Comparison of ENCODE assay signal across 15 cellular contexts in genomic region chr12:69508091-69508490, GRCh38.
"Had no signal": no experiment of that assay in that cellular context is flagged by ENCODE, and none has a peak within 500 bp of the region (broad histone marks: within the 10 kb centered on the region; RNA-seq: fewer than 3 reads in every experiment).

No MANE protein-coding gene starts in this region.

- H3K27ac Mint-ChIP-seq: dendritic cell treated with granulocyte-macrophage colony-stimulating factor and Interleukin-4, amounts not matched to agents 40 ng/mL and 50 ng/mL, for 4 days had no signal

- H3K27ac ChIP-seq: esophagus squamous epithelium, foreskin keratinocyte, sigmoid colon, skin epidermis had no signal

- H3K36me3 Mint-ChIP-seq: naive B cell had no signal

- H3K27me3 ChIP-seq: esophagus squamous epithelium, foreskin keratinocyte, right atrium auricular region, sigmoid colon had no signal

- H3K4me3 ChIP-seq: esophagus squamous epithelium, right atrium auricular region, sigmoid colon, skin epidermis had no signal

- H3K27me3 Mint-ChIP-seq: dendritic cell treated with granulocyte-macrophage colony-stimulating factor and Interleukin-4, amounts not matched to agents 40 ng/mL and 50 ng/mL, for 4 days; naive B cell had no signal

- H3K9me3 ChIP-seq: esophagus squamous epithelium, right atrium auricular region, sigmoid colon had no signal

- H3K36me3 ChIP-seq: esophagus squamous epithelium, right atrium auricular region, sigmoid colon had no signal

- H3K4me3 Mint-ChIP-seq: dendritic cell treated with granulocyte-macrophage colony-stimulating factor and Interleukin-4, amounts not matched to agents 40 ng/mL and 50 ng/mL, for 4 days; naive B cell; nephron had no signal

- ATAC-seq: foreskin keratinocyte, left colon had no signal

- H3K9me3 Mint-ChIP-seq: dendritic cell treated with granulocyte-macrophage colony-stimulating factor and Interleukin-4, amounts not matched to agents 40 ng/mL and 50 ng/mL, for 4 days; naive B cell; nephron had no signal

- DNase-seq: esophagus squamous epithelium; foreskin keratinocyte; head of caudate nucleus; hippocampal formation; left colon; mesendoderm; naive B cell; sigmoid colon; stimulated activated CD4-positive, alpha-beta T cell treated with anti-CD3 and anti-CD28 coated beads, Interleukin-12 subunit alpha, Interleukin-12 subunit beta, amount 100 ng/mL, for 4 hours; stimulated activated naive CD4-positive, alpha-beta T cell treated with Interleukin-2 at 50 U/mL for 16 hours; trophoblast cell had no signal
